In the genomic region with DNA sequence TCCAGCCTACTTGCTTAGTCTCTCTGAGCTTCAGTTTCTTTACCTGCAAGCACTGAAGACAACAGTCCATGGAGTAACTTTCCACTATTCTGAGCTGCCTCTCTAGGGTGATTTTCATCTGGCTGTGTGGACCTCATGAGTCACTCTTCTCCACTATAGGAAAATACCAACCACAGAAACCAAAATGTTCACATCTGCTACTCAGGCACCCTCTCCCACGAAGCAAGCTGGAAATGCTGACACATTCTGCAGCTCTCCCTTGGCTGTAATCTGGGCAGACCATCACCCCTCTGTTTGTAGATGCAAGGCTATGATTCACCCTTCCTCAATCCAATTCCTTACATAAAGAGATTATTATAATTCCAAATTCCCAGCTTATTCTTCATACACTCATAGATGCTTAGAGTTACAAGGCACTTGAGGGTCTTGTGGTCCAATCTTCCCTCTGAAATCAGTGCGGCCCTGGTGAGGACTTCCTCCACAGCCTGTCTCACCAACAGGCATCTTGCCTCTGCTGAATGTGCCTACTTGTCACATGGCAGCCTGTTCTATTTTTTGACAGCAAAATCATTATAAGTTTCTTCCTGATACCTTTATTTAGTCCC, we compare ENCODE assay signal across 9 cellular contexts.
A peak's percentile ranks its signal among the peaks of the same experiment; 100 is the strongest.
DNase-seq lines count a peak whose midpoint lies in the region; ATAC-seq, FAIRE-seq and TF ChIP-seq lines count a peak whose summit lies in the region.
"Had no signal": no experiment of that assay in that cellular context is flagged by ENCODE, and none has a peak within 500 bp of the region (broad histone marks: within the 10 kb centered on the region; RNA-seq: fewer than 3 reads in every experiment).

No MANE protein-coding gene starts in this region.

- POLR2A ChIA-PET in K562 (lab: Yijun Ruan, JAX) (interaction anchor here (0.9 kb wide), 1 partner anchor 23 kb away, joined by 4 read pairs; no protein-coding TSS in a partner anchor), HepG2 (lab: Yijun Ruan, JAX) (no interaction called here)

- TF ChIP-seq EP300 in K562 (IDR thresholded peaks at IDR 0.05; ENCODE audit: low read length) (no peak), HepG2 (IDR thresholded peaks at IDR 0.05; ENCODE audit: low read depth in 2 of 2, low read length in 2 of 2) (no peak), HepG2 (CRISPR knock-in tag; IDR thresholded peaks at IDR 0.05; ENCODE audit: borderline replicate concordance) (no peak)

- CTCF ChIA-PET in K562 (lab: Yijun Ruan, JAX; ENCODE audit: low intra/inter-chr PET ratio) (no interaction called here), HepG2 (lab: Yijun Ruan, JAX; ENCODE audit: low intra/inter-chr PET ratio, low total read pairs) (no interaction called here)

- no peaks in the 10 kb centered on the region for H3K9me3 ChIP-seq in K562 (replicated peaks; ENCODE audit: control insufficient read depth, insufficient read depth, low read depth, low read length)
- H3K9me3 ChIP-seq in skeletal muscle tissue (ENCODE audit: control insufficient read depth in 3 of 3, low read length in 3 of 3): no peaks in the 10 kb centered on the region
- H3K9me3 ChIP-seq in HepG2 (ENCODE audit: low read length): no peaks in the 10 kb centered on the region

- 0% methylated on average over 2 of the region's 2 CpGs for WGBS in K562 (ENCODE audit: insufficient coverage, low coverage, missing lambda C conversion rate)
- 52% methylated on average over 2 of the region's 2 CpGs for WGBS in HepG2 (ENCODE audit: low lambda C conversion rate)

- H3K36me3 ChIP-seq in K562 (ENCODE audit: control insufficient read depth, insufficient read depth, low read length): no peaks in the 10 kb centered on the region
- no peaks in the 10 kb centered on the region for H3K36me3 ChIP-seq in skeletal muscle tissue (ENCODE audit: control insufficient read depth in 3 of 3, insufficient read depth in 3 of 3, low read length in 3 of 3)
- H3K36me3 ChIP-seq in HepG2 (replicated peaks in 1 of 2; ENCODE audit: control insufficient read depth in 1 of 2, insufficient read depth in 2 of 2, low read length in 2 of 2): no peaks in the 10 kb centered on the region

- TF ChIP-seq POLR2A in K562 (conservative IDR thresholded peaks at IDR 0.05) (no peak), HepG2 (IDR thresholded peaks at IDR 0.05; ENCODE audit: insufficient read depth in 1 of 2, low read depth in 2 of 2, low read length in 2 of 2) (no peak)

- in situ Hi-C loops in K562 (cut with MboI): no loop called here
- in situ Hi-C loops in HepG2 (cut with HindIII; ENCODE audit: extremely low pct_ligation_motif_present, low pct_unique_long_range_greater_than_20kb): no loop called here

- ATAC-seq in GM21786 (IDR thresholded peaks at IDR 0.05; ENCODE audit: unreplicated experiment): peak; percentile 90
- no peak for ATAC-seq in K562
- ATAC-seq in HepG2: no peak

- H3K79me2 ChIP-seq in K562 (ENCODE audit: control insufficient read depth, insufficient read depth, low read length) (no peaks in the 10 kb centered on the region), HepG2 (ENCODE audit: insufficient read depth, low read length) (no peaks in the 10 kb centered on the region)
- H3K79me2 ChIP-seq: parathyroid adenoma had no signal

- no peaks in the 10 kb centered on the region; a peak in 1 of 5 replicates for H3K4me1 ChIP-seq in K562 (replicated peaks in 1 of 2; ENCODE audit: control insufficient read depth in 2 of 2, insufficient read depth in 2 of 2, low read length in 2 of 2)
- no peaks in the 10 kb centered on the region for H3K4me1 ChIP-seq in skeletal muscle tissue (ENCODE audit: control insufficient read depth in 3 of 3, insufficient read depth in 3 of 3, low read length in 3 of 3)
- H3K4me1 ChIP-seq in HepG2 (ENCODE audit: insufficient read depth, low read length): no peaks in the 10 kb centered on the region
- H3K4me1 ChIP-seq: parathyroid adenoma had no signal

- no peak for TF ChIP-seq RAD21 in K562 (CRISPR knock-in tag; conservative IDR thresholded peaks at IDR 0.05 in 1 of 2, IDR thresholded peaks at IDR 0.05 in 1 of 2)
- no peak for TF ChIP-seq RAD21 in HepG2 (CRISPR knock-in tag; IDR thresholded peaks at IDR 0.05)

- H4K20me1 ChIP-seq in K562 (replicated peaks; ENCODE audit: control insufficient read depth, insufficient read depth, low read length) (no peaks in the 10 kb centered on the region), HepG2 (ENCODE audit: insufficient read depth, low read length) (no peaks in the 10 kb centered on the region)

- H3K27me3 ChIP-seq in K562 (ENCODE audit: control insufficient read depth in 2 of 2, insufficient read depth in 2 of 2, low read length in 2 of 2): peaks cover 0 to 3% of the 10 kb centered on the region in 2 experiments; a peak in 1 of 5 replicates
- H3K27me3 ChIP-seq in skeletal muscle tissue (ENCODE audit: control insufficient read depth in 3 of 3, insufficient read depth in 3 of 3, low read length in 3 of 3): no peaks in the 10 kb centered on the region
- no peaks in the 10 kb centered on the region; a peak in 1 of 5 replicates for H3K27me3 ChIP-seq in HepG2 (ENCODE audit: control insufficient read depth in 1 of 2, insufficient read depth in 2 of 2, low read length in 2 of 2)

- DNase-seq in GM18507 (ENCODE audit: extremely low spot score, insufficient read length, low read depth): no peak
- DNase-seq in KG1 (lab: John Stamatoyannopoulos, UW): peak; percentile 38
- DNase-seq in K562 (ENCODE audit: extremely low read depth in 1 of 4, low spot score in 3 of 4): peak in 2 of 4 experiments; percentile 7 to 18
- no peak for DNase-seq in HepG2 (ENCODE audit: low spot score)
- no peak for DNase-seq in frontal cortex (ENCODE audit: low spot score in 2 of 2)
- no peak for DNase-seq in activated naive CD4-positive, alpha-beta T cell (lab: John Stamatoyannopoulos, UW)

- BruUV-seq in K562 (replicated peaks; lab: Mats Ljungman, UMichigan) (no TSS peak), HepG2 (replicated peaks; lab: Mats Ljungman, UMichigan) (no TSS peak)

- H3K27ac ChIP-seq in K562 (ENCODE audit: extremely low read depth, low read depth, low read length): no peak overlapping the region
- H3K27ac ChIP-seq in skeletal muscle tissue (ENCODE audit: low read depth, low read length): peak overlapping the region; percentile 25
- no peak overlapping the region for H3K27ac ChIP-seq in HepG2 (ENCODE audit: extremely low read length, insufficient read depth, low read length)
- H3K27ac ChIP-seq: parathyroid adenoma had no signal

- H3K4me3 ChIP-seq in K562 (no peak overlapping the region), skeletal muscle tissue (ENCODE audit: low read length in 3 of 3) (no peak overlapping the region), HepG2 (replicated peaks in 1 of 3; ENCODE audit: insufficient read depth in 1 of 3, low read depth in 2 of 3, low read length in 3 of 3) (no peak overlapping the region)

- no peaks in the 10 kb centered on the region for H3K9me1 ChIP-seq in K562 (ENCODE audit: control insufficient read depth, insufficient read depth, low read length)

- H3K9ac ChIP-seq in K562 (ENCODE audit: insufficient read depth in 1 of 2, low read depth in 2 of 2, low read length in 2 of 2) (no peak overlapping the region), skeletal muscle tissue (ENCODE audit: low read depth in 1 of 3, low read length in 3 of 3) (no peak overlapping the region), HepG2 (ENCODE audit: insufficient read depth, low read depth, low read length) (no peak overlapping the region)
- H3K9ac ChIP-seq: parathyroid adenoma had no signal

- FAIRE-seq in GM18507 (lab: Jason Lieb, UNC) (peak; percentile 67), K562 (lab: Jason Lieb, UNC) (no peak), HepG2 (lab: Jason Lieb, UNC) (no peak), frontal cortex (lab: Jason Lieb, UNC) (no peak)

- TF ChIP-seq CTCF in K562 (IDR thresholded peaks at IDR 0.05 in 2 of 3, conservative IDR thresholded peaks at IDR 0.05 in 1 of 3; ENCODE audit: insufficient read depth in 2 of 3, low read depth in 1 of 3, low read length in 3 of 3) (no peak), HepG2 (CRISPR knock-in tag; IDR thresholded peaks at IDR 0.05) (no peak)

- H2AFZ ChIP-seq in K562 (ENCODE audit: low read depth, low read length): no peak overlapping the region
- H2AFZ ChIP-seq in HepG2 (ENCODE audit: low read length): no peak overlapping the region
- H2AFZ ChIP-seq: parathyroid adenoma had no signal

- intact Hi-C loops in K562 (cut with micrococcal nuclease) (no loop called here), HepG2 (cut with micrococcal nuclease; ENCODE audit: unreplicated experiment) (no loop called here)

- H3K4me2 ChIP-seq in K562 (ENCODE audit: insufficient read depth, low read length): no peak overlapping the region
- no peak overlapping the region for H3K4me2 ChIP-seq in HepG2 (ENCODE audit: low read depth, low read length)

TF ChIP-seq in K562, 482 proteins besides CTCF, POLR2A, EP300 and RAD21 (continues in another document):
- TF ChIP-seq BACH1 (tag; IDR thresholded peaks at IDR 0.05) (peak; percentile 53; the same call in 1 of the 2 replicates), CHD2 (IDR thresholded peaks at IDR 0.05; ENCODE audit: low read depth, low read length) (no peak), SRSF3 (IDR thresholded peaks at IDR 0.05; ENCODE audit: insufficient read depth, low read length) (no peak), SMARCA4 (IDR thresholded peaks at IDR 0.05) (peak; percentile 60; the same call in 1 of the 2 replicates), MAFK (IDR thresholded peaks at IDR 0.05; ENCODE audit: low read length) (0 out of 2 replicates have a peak, but pooled peaks have one; percentile 9), FOXA3 (CRISPR knock-in tag; conservative IDR thresholded peaks at IDR 0.05 in 1 of 2, IDR thresholded peaks at IDR 0.05 in 1 of 2) (no peak)

TF ChIP-seq in HepG2, 621 proteins besides CTCF, POLR2A, EP300 and RAD21:
- TF ChIP-seq KLF11 (CRISPR knock-in tag; IDR thresholded peaks at IDR 0.05) (no peak), TCF7 (IDR thresholded peaks at IDR 0.05; ENCODE audit: low read depth) (no peak)
